Comparison of ENCODE assay signal across 22 cellular contexts in genomic region chr18:12155996-12156395, GRCh38.
"Had no signal": no experiment of that assay in that cellular context is flagged by ENCODE, and none has a peak within 500 bp of the region (broad histone marks: within the 10 kb centered on the region; RNA-seq: fewer than 3 reads in every experiment).

No MANE protein-coding gene starts in this region.

- H3K27ac ChIP-seq: body of pancreas, cardiac muscle cell, epithelial cell of prostate, gastrocnemius medialis, upper lobe of left lung, WERI-Rb-1 had no signal

- H3K4me3 ChIP-seq: body of pancreas, cardiac muscle cell, gastrocnemius medialis, mucosa of descending colon, upper lobe of left lung had no signal

- DNase-seq: activated CD4-positive, alpha-beta T cell treated with anti-CD3 and anti-CD28 coated beads, Interleukin-2, amount 10 ng/mL, durations not matched to agents 7 days and 5 days; activated CD4-positive, CD25-positive, alpha-beta regulatory T cell treated with anti-CD3 and anti-CD28 coated beads, Interleukin-2, amount 50 U/mL, for 72 hours; activated CD8-positive, alpha-beta memory T cell treated with anti-CD3 and anti-CD28 coated beads, Interleukin-2, amount 10 ng/mL, durations not matched to agents 7 days and 5 days; activated CD8-positive, alpha-beta T cell treated with anti-CD3 and anti-CD28 coated beads for 36 hours; activated effector memory CD4-positive, alpha-beta T cell treated with anti-CD3 and anti-CD28 coated beads, Interleukin-2, amount 50 U/mL, for 16 hours; activated naive CD4-positive, alpha-beta T cell treated with anti-CD3 and anti-CD28 coated beads, Interleukin-2, amount 10 ng/mL, durations not matched to agents 7 days and 5 days; activated T-cell treated with anti-CD3 and anti-CD28 coated beads for 4 hours; body of pancreas; cortex of kidney; endodermal cell; gastrocnemius medialis; mucosa of descending colon; nucleus accumbens; small intestine; stimulated activated CD4-positive, alpha-beta T cell treated with anti-CD3 and anti-CD28 coated beads, Interleukin-2, amount 100 ng/mL, for 24 hours; stimulated activated naive CD8-positive, alpha-beta T cell treated with anti-CD3 and anti-CD28 coated beads, Interleukin-15, amount 100 ng/mL, for 72 hours; upper lobe of left lung; WERI-Rb-1 had no signal

- ATAC-seq: activated CD8-positive, alpha-beta memory T cell treated with anti-CD3 and anti-CD28 coated beads, Interleukin-2, amount 10 ng/mL, durations not matched to agents 7 days and 5 days; activated CD8-positive, alpha-beta T cell treated with anti-CD3 and anti-CD28 coated beads for 36 hours; body of pancreas; gastrocnemius medialis; mucosa of descending colon; sciatic nerve; stimulated activated effector memory CD8-positive, alpha-beta T cell treated with anti-CD3 and anti-CD28 coated beads, Interleukin-12 subunit alpha, Interleukin-12 subunit beta, amount 100 ng/mL, for 72 hours; stimulated activated naive CD8-positive, alpha-beta T cell treated with anti-CD3 and anti-CD28 coated beads, Interleukin-15, amount 100 ng/mL, for 72 hours had no signal

- H3K4me1 ChIP-seq: body of pancreas, gastrocnemius medialis, upper lobe of left lung had no signal

- H3K36me3 ChIP-seq: cardiac muscle cell, gastrocnemius medialis, upper lobe of left lung, WERI-Rb-1 had no signal

- H3K9me3 ChIP-seq: body of pancreas, gastrocnemius medialis, mucosa of descending colon, upper lobe of left lung had no signal

- H3K27me3 ChIP-seq: body of pancreas, cardiac muscle cell, gastrocnemius medialis, upper lobe of left lung had no signal
